In genomic region chr18:24546304-24546703, GRCh38 we compare ENCODE assay signal across 16 cellular contexts.
"Had no signal": no experiment of that assay in that cellular context is flagged by ENCODE, and none has a peak within 500 bp of the region (broad histone marks: within the 10 kb centered on the region; RNA-seq: fewer than 3 reads in every experiment).

No MANE protein-coding gene starts in this region.

- H3K4me2 ChIP-seq: neural progenitor cell had no signal

- H3K9ac ChIP-seq: neural progenitor cell had no signal

- ATAC-seq: heart right ventricle; left ventricle myocardium superior; naive thymus-derived CD4-positive, alpha-beta T cell; stimulated activated naive CD8-positive, alpha-beta T cell treated with anti-CD3 and anti-CD28 coated beads, Interleukin-15, Interleukin-2, amounts not matched to agents 100 U/mL and 50 U/mL, for 24 hours had no signal

- H3K4me3 ChIP-seq: colonic mucosa, heart right ventricle, neural progenitor cell, tibial artery had no signal

- H3K9me3 ChIP-seq: colonic mucosa, heart right ventricle, tibial artery had no signal

- FAIRE-seq: urothelium cell line had no signal

- H3K36me3 ChIP-seq: colonic mucosa, heart right ventricle, neural progenitor cell, tibial artery had no signal

- H3K27ac ChIP-seq: colonic mucosa, heart right ventricle, neural progenitor cell, tibial artery had no signal

- DNase-seq: activated CD4-positive, alpha-beta T cell treated with anti-CD3 and anti-CD28 coated beads, Interleukin-2, amount 50 U/mL, for 48 hours; activated gamma-delta T cell treated with Interleukin-2 at 50 U/mL for 16 hours; amygdala; central memory CD4-positive, alpha-beta T cell; colonic mucosa; heart right ventricle; left ventricle myocardium superior; mesenchymal stem cell; naive thymus-derived CD4-positive, alpha-beta T cell; stimulated activated CD4-positive, alpha-beta T cell treated with anti-CD3 and anti-CD28 coated beads, Interleukin-12 subunit alpha, Interleukin-12 subunit beta, amount 100 ng/mL, for 4 hours; stimulated activated CD4-positive, alpha-beta T cell treated with anti-CD3 and anti-CD28 coated beads, Interleukin-1b, Interleukin-23, amount 100 ng/mL, for 48 hours; stimulated activated naive CD8-positive, alpha-beta T cell treated with anti-CD3 and anti-CD28 coated beads, Interleukin-15, Interleukin-2, amounts not matched to agents 100 U/mL and 50 U/mL, for 24 hours; substantia nigra; tibial artery had no signal

- H3K27me3 ChIP-seq: colonic mucosa, neural progenitor cell, tibial artery had no signal

- H2AFZ ChIP-seq: neural progenitor cell had no signal

- H3K4me1 ChIP-seq: colonic mucosa, heart right ventricle, neural progenitor cell, tibial artery had no signal
